Comparison of ENCODE assay signal across 7 cellular contexts in genomic region chr17:52011070-52011469, GRCh38.
"Had no signal": no experiment of that assay in that cellular context is flagged by ENCODE, and none has a peak within 500 bp of the region (broad histone marks: within the 10 kb centered on the region; RNA-seq: fewer than 3 reads in every experiment).

No MANE protein-coding gene starts in this region.

- H3K27ac ChIP-seq: HL-60, KMS-11 had no signal

- H3K9ac ChIP-seq: KMS-11 had no signal

- DNase-seq: Karpas-422, Kasumi-1, KBM-7, KG1 had no signal

- H3K4me2 ChIP-seq: KMS-11 had no signal

- FAIRE-seq: HTR-8/SVneo had no signal
